ENCODE assay signal across 23 cellular contexts in genomic region chr6:154566866-154567265, GRCh38. TPM values are rescaled to one million over a fixed set of nuclear protein-coding genes. Genes with fewer than 3 reads are reported as not detected.
"Had no signal": no experiment of that assay in that cellular context is flagged by ENCODE, and none has a peak within 500 bp of the region (broad histone marks: within the 10 kb centered on the region; RNA-seq: fewer than 3 reads in every experiment).

No MANE protein-coding gene starts in this region.

- H3K36me3 ChIP-seq: ascending aorta, esophagus squamous epithelium, gastroesophageal sphincter had no signal

- ATAC-seq: activated CD4-positive, alpha-beta T cell treated with anti-CD3 and anti-CD28 coated beads for 36 hours; activated naive CD4-positive, alpha-beta T cell treated with anti-CD3 and anti-CD28 coated beads, Interleukin-2, amount 50 U/mL, for 72 hours; activated T-cell treated with anti-CD3 and anti-CD28 coated beads, Interleukin-2, amount 50 U/mL, for 72 hours; effector memory CD8-positive, alpha-beta T cell; gastroesophageal sphincter; T-helper 17 cell had no signal

- H3K27me3 ChIP-seq: ascending aorta, esophagus squamous epithelium, gastroesophageal sphincter had no signal

- H3K4me1 ChIP-seq: ascending aorta, esophagus squamous epithelium, gastroesophageal sphincter had no signal

- H3K9me3 ChIP-seq: ascending aorta, esophagus squamous epithelium, gastroesophageal sphincter had no signal

- DNase-seq: activated CD4-positive, alpha-beta memory T cell treated with anti-CD3 and anti-CD28 coated beads for 36 hours; activated CD4-positive, alpha-beta T cell treated with anti-CD3 and anti-CD28 coated beads for 36 hours; activated CD4-positive, alpha-beta T cell treated with anti-CD3 and anti-CD28 coated beads, Interleukin-2, amount 10 ng/mL, durations not matched to agents 24 days and 14 days; activated CD4-positive, CD25-positive, alpha-beta regulatory T cell; activated CD4-positive, CD25-positive, alpha-beta regulatory T cell treated with anti-CD3 and anti-CD28 coated beads, Interleukin-2, amount 50 U/mL, for 72 hours; activated CD8-positive, alpha-beta memory T cell treated with anti-CD3 and anti-CD28 coated beads, Interleukin-2, amount 50 U/mL, for 48 hours; activated gamma-delta T cell; activated naive CD4-positive, alpha-beta T cell; activated naive CD4-positive, alpha-beta T cell treated with anti-CD3 and anti-CD28 coated beads, Interleukin-2, amount 10 ng/mL, durations not matched to agents 7 days and 5 days; activated naive CD8-positive, alpha-beta T cell treated with anti-CD3 and anti-CD28 coated beads, Interleukin-2, amount 10 ng/mL, durations not matched to agents 7 days and 5 days; activated T-cell treated with anti-CD3 and anti-CD28 coated beads for 4 hours; activated T-cell treated with anti-CD3 and anti-CD28 coated beads, Interleukin-2, amount 50 U/mL, for 24 hours; activated T-cell treated with anti-CD3 and anti-CD28 coated beads, Interleukin-2, amount 50 U/mL, for 72 hours; cortex of kidney; dermis blood vessel endothelial cell; effector CD4-positive, alpha-beta T cell; effector memory CD8-positive, alpha-beta T cell; esophagus squamous epithelium; T-helper 1 cell; T-helper 17 cell had no signal

- H3K4me3 ChIP-seq: ascending aorta, esophagus squamous epithelium, gastroesophageal sphincter had no signal

- H3K27ac ChIP-seq: ascending aorta, esophagus squamous epithelium, gastroesophageal sphincter had no signal

RNA-seq across cellular contexts. Expression of gene CNKSR3, which starts 56.4 kb away (rescaled TPM):
- total RNA-seq: activated CD4-positive, alpha-beta T cell treated with anti-CD3 and anti-CD28 coated beads, Interleukin-2, amount 10 ng/mL, durations not matched to agents 24 days and 14 days; activated naive CD8-positive, alpha-beta T cell treated with anti-CD3 and anti-CD28 coated beads, Interleukin-2, amount 10 ng/mL, durations not matched to agents 7 days and 5 days; T-helper 17 cell had no signal
